Comparison of ENCODE assay signal across 1 cellular context in genomic region chr2:65576861-65577601, GRCh38.
A peak's percentile ranks its signal among the peaks of the same experiment; 100 is the strongest.
TF ChIP-seq lines count a peak whose summit lies in the region.

No MANE protein-coding gene starts in this region.

TF ChIP-seq in HCT116, 20 proteins besides CTCF, POLR2A, EP300 and RAD21 (continued from another document):
- no peak for TF ChIP-seq YY1 (IDR thresholded peaks at IDR 0.05; ENCODE audit: extremely low read depth, insufficient replicate concordance, low read depth, low read length)
- peak; percentile 98 for TF ChIP-seq FOSL1 (IDR thresholded peaks at IDR 0.05; ENCODE audit: low read depth)
- TF ChIP-seq SRF (IDR thresholded peaks at IDR 0.05; ENCODE audit: low read depth): peak; percentile 15; the same call in 1 of the 2 replicates
- peak; percentile 71 for TF ChIP-seq CBX3 (IDR thresholded peaks at IDR 0.05; ENCODE audit: low read depth)
